In genomic region chr2:70887208-70887549, GRCh38 we compare ENCODE assay signal across 10 cellular contexts. TPM values are rescaled to one million over a fixed set of nuclear protein-coding genes. Genes with fewer than 3 reads are reported as not detected.
DNase-seq lines count a peak whose midpoint lies in the region; ATAC-seq and TF ChIP-seq lines count a peak whose summit lies in the region.
"Had no signal": no experiment of that assay in that cellular context is flagged by ENCODE, and none has a peak within 500 bp of the region (broad histone marks: within the 10 kb centered on the region; RNA-seq: fewer than 3 reads in every experiment).

No MANE protein-coding gene starts in this region.

- no peak for TF ChIP-seq EP300 in transverse colon (IDR thresholded peaks at IDR 0.05; ENCODE audit: low read depth)

- no peak overlapping the region for H3K9ac ChIP-seq in mucosa of stomach (ENCODE audit: low read length)

- in situ Hi-C loops in transverse colon (cut with MboI; ENCODE audit: low pct_ligation_motif_present in 1 of 4, low pct_unique_long_range_greater_than_20kb in 1 of 4, low sequenced_read_pairs in 3 of 4): no loop called here

- peaks cover 62% of the 10 kb centered on the region for H3K27me3 Mint-ChIP-seq in activated naive CD4-positive, alpha-beta T cell treated with anti-CD3 and anti-CD28 coated beads, Interleukin-2, amount 50 U/mL, for 24 hours

- 20% methylated on average over 8 of the region's 8 CpGs for WGBS in body of pancreas, 2 donors
- WGBS in transverse colon (ENCODE audit: low coverage in 1 of 2), 2 donors: 11 to 14% methylated on average over 4 to 8 of the region's 8 CpGs

- H3K4me3 Mint-ChIP-seq in activated naive CD4-positive, alpha-beta T cell treated with anti-CD3 and anti-CD28 coated beads, Interleukin-2, amount 50 U/mL, for 24 hours: peak overlapping the region; percentile 81

- peak overlapping the region; percentile 34 to 74 for H3K4me3 ChIP-seq in body of pancreas
- H3K4me3 ChIP-seq in mucosa of stomach (ENCODE audit: low read length): peak overlapping the region; percentile 32
- peak overlapping the region; percentile 3 to 53 (median 28) for H3K4me3 ChIP-seq in transverse colon

- DNase-seq in activated naive CD4-positive, alpha-beta T cell treated with anti-CD3 and anti-CD28 coated beads, Interleukin-2, amount 50 U/mL, for 72 hours (ENCODE audit: low spot score in 2 of 2): no peak
- no peak for DNase-seq in body of pancreas
- no peak for DNase-seq in transverse colon
- DNase-seq in SK-N-DZ (ENCODE audit: low spot score): no peak
- no peak for DNase-seq in stimulated activated CD4-positive, alpha-beta T cell treated with anti-CD3 and anti-CD28 coated beads, Interleukin-15, amount 100 ng/mL, for 24 hours
- DNase-seq: Calu3 had no signal

- H3K36me3 ChIP-seq in body of pancreas (replicated peaks in 1 of 2; ENCODE audit: insufficient read depth in 1 of 2, low read depth in 2 of 2): no peaks in the 10 kb centered on the region
- H3K36me3 ChIP-seq in mucosa of stomach (ENCODE audit: control insufficient read depth, insufficient read depth, low read length): no peaks in the 10 kb centered on the region
- no peaks in the 10 kb centered on the region for H3K36me3 ChIP-seq in transverse colon

- H3K9me3 ChIP-seq in body of pancreas (no peaks in the 10 kb centered on the region), mucosa of stomach (ENCODE audit: control insufficient read depth, low read length) (no peaks in the 10 kb centered on the region), transverse colon (no peaks in the 10 kb centered on the region)

- intact Hi-C loops in body of pancreas (cut with DNase I) (no loop called here), transverse colon (cut with DNase I; ENCODE audit: low total_unique reads) (no loop called here)

- H3K4me1 ChIP-seq in body of pancreas (peaks cover 28% of the 10 kb centered on the region), mucosa of stomach (ENCODE audit: control insufficient read depth, insufficient read depth, low read length) (peaks cover 13% of the 10 kb centered on the region), transverse colon (peaks cover 7 to 28% (median 16%) of the 10 kb centered on the region in 4 donors)

- TF ChIP-seq POLR2A in body of pancreas (IDR thresholded peaks at IDR 0.05): no peak
- TF ChIP-seq POLR2A in transverse colon (IDR thresholded peaks at IDR 0.05): no peak

- no peak for ATAC-seq in activated naive CD4-positive, alpha-beta T cell treated with anti-CD3 and anti-CD28 coated beads, Interleukin-2, amount 50 U/mL, for 72 hours
- ATAC-seq in body of pancreas (no peak), HG03097 (IDR thresholded peaks at IDR 0.05; ENCODE audit: low FRiP score, unreplicated experiment) (no peak)

- TF ChIP-seq CTCF in body of pancreas (IDR thresholded peaks at IDR 0.05) (no peak), transverse colon (IDR thresholded peaks at IDR 0.05) (no peak)

- peaks cover 4% of the 10 kb centered on the region for H3K36me3 Mint-ChIP-seq in activated naive CD4-positive, alpha-beta T cell treated with anti-CD3 and anti-CD28 coated beads, Interleukin-2, amount 50 U/mL, for 24 hours
- peaks cover 18 to 20% of the 10 kb centered on the region in 2 donors for H3K36me3 Mint-ChIP-seq in activated naive CD4-positive, alpha-beta T cell treated with anti-CD3 and anti-CD28 coated beads, Interleukin-2, amount 50 U/mL, for 72 hours

- peak overlapping the region; percentile 5 to 77 (median 54) for H3K27ac ChIP-seq in body of pancreas
- H3K27ac ChIP-seq in transverse colon: no peak overlapping the region

- H3K27me3 ChIP-seq in body of pancreas: peaks cover 0 to 20% of the 10 kb centered on the region in 2 donors
- H3K27me3 ChIP-seq in mucosa of stomach (ENCODE audit: control insufficient read depth, insufficient read depth, low read length): peaks cover 83% of the 10 kb centered on the region
- H3K27me3 ChIP-seq in transverse colon: peaks cover 100% of the 10 kb centered on the region

- H3K27ac Mint-ChIP-seq in activated naive CD4-positive, alpha-beta T cell treated with anti-CD3 and anti-CD28 coated beads, Interleukin-2, amount 50 U/mL, for 24 hours: no peak overlapping the region
- H3K27ac Mint-ChIP-seq in activated naive CD4-positive, alpha-beta T cell treated with anti-CD3 and anti-CD28 coated beads, Interleukin-2, amount 50 U/mL, for 72 hours: no peak overlapping the region

- H3K9me3 Mint-ChIP-seq in activated naive CD4-positive, alpha-beta T cell treated with anti-CD3 and anti-CD28 coated beads, Interleukin-2, amount 50 U/mL, for 24 hours: peaks cover 11% of the 10 kb centered on the region
- no peaks in the 10 kb centered on the region for H3K9me3 Mint-ChIP-seq in activated naive CD4-positive, alpha-beta T cell treated with anti-CD3 and anti-CD28 coated beads, Interleukin-2, amount 50 U/mL, for 72 hours

- peaks cover 31% of the 10 kb centered on the region for H3K4me1 Mint-ChIP-seq in activated naive CD4-positive, alpha-beta T cell treated with anti-CD3 and anti-CD28 coated beads, Interleukin-2, amount 50 U/mL, for 24 hours

RNA-seq across cellular contexts. Expression of gene VAX2, which starts 13.2 kb away (rescaled TPM):
- total RNA-seq in activated naive CD4-positive, alpha-beta T cell treated with anti-CD3 and anti-CD28 coated beads, Interleukin-2, amount 50 U/mL, for 72 hours: under 1 TPM in 1 of 2 donors, not detected in 1; 0.21 TPM
- total RNA-seq in body of pancreas (10 to 100 TPM in 1 of 2 donors, under 1 TPM in 1; 0.78 to 10.9 TPM), transverse colon (not detected)
- 9.4 and 12.9 TPM in 2 replicates for polyA plus RNA-seq in SK-N-DZ (2014; cell fraction: cytosol; rRNA removed)
- 16.6 and 16.8 TPM in 2 replicates for polyA plus RNA-seq in SK-N-DZ (2014; cell fraction: nucleus; rRNA removed)
- total RNA-seq: Calu3, lung microvascular endothelial cell had no signal

RNA-seq across cellular contexts. Expression of gene ATP6V1B1, which starts 48.5 kb away (rescaled TPM):
- total RNA-seq in activated naive CD4-positive, alpha-beta T cell treated with anti-CD3 and anti-CD28 coated beads, Interleukin-2, amount 50 U/mL, for 72 hours: under 1 TPM in 1 of 2 donors, not detected in 1; 0.11 TPM
- total RNA-seq in body of pancreas: 10 to 100 TPM in 1 of 2 donors, 1 to 10 TPM in 1; 9.9 to 17.9 TPM
- not detected for total RNA-seq in transverse colon
- polyA plus RNA-seq in SK-N-DZ (2014; cell fraction: cytosol; rRNA removed): 1.7 and 1.8 TPM in 2 replicates
- 18.6 and 32.4 TPM in 2 replicates for polyA plus RNA-seq in SK-N-DZ (2014; cell fraction: nucleus; rRNA removed)
- total RNA-seq: Calu3, lung microvascular endothelial cell had no signal

RNA-seq across cellular contexts. Expression of gene CD207, which starts 51.6 kb away (rescaled TPM):
- not detected for total RNA-seq in activated naive CD4-positive, alpha-beta T cell treated with anti-CD3 and anti-CD28 coated beads, Interleukin-2, amount 50 U/mL, for 72 hours
- total RNA-seq in body of pancreas: not detected
- total RNA-seq in transverse colon: under 1 TPM in 1 of 4 donors, not detected in 3; 0.95 TPM
- 1.5 and 2.0 TPM in 2 replicates for polyA plus RNA-seq in SK-N-DZ (2014; cell fraction: cytosol; rRNA removed)
- 4.7 and 5.3 TPM in 2 replicates for polyA plus RNA-seq in SK-N-DZ (2014; cell fraction: nucleus; rRNA removed)
- total RNA-seq: Calu3, lung microvascular endothelial cell had no signal

Comparison
In these comparisons a context has a peak if more than half of its experiments do, and no peak if none do; other contexts are left out.
1. H3K27ac ChIP-seq: peak in body of pancreas (4 of 4); none in transverse colon (0 of 4).
2. RNA of gene ATP6V1B1, which starts 48.5 kb away (total RNA-seq): 9.9 to 17.9 TPM in body of pancreas; not detected in transverse colon and 0.11 TPM in activated naive CD4-positive, alpha-beta T cell treated with anti-CD3 and anti-CD28 coated beads, Interleukin-2, amount 50 U/mL, for 72 hours; every median in the first group is over 4 times any median in the second.
3. Peak in every context shown above with its lines, with median percentiles within 50 percentile points of each other: H3K4me3 ChIP-seq.